17 cellular contexts compared by ENCODE assay signal in the genomic region with DNA sequence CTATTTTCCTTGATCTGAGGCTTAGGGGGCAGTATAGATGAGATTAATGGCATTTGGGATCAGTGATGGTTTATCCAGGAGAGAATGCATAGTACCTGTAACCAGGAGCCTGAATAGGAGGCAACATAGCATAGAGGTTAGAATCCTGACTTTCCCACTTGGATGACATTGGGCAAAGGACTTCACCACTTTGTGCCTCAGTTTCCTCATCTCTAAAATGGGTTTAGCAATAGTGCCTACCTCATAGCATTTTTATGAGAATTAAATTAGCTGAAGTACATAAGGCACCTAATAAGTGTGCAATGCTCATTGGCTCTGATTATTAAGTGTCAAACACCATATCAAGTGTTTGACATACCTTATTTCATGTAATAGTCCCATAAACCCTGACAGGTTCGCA. TPM values are rescaled to one million over a fixed set of nuclear protein-coding genes. Genes with fewer than 3 reads are reported as not detected.
DNase-seq lines count a peak whose midpoint lies in the region; ATAC-seq, FAIRE-seq and TF ChIP-seq lines count a peak whose summit lies in the region.
"Had no signal": no experiment of that assay in that cellular context is flagged by ENCODE, and none has a peak within 500 bp of the region (broad histone marks: within the 10 kb centered on the region; RNA-seq: fewer than 3 reads in every experiment).

No MANE protein-coding gene starts in this region.

- no peak overlapping the region for H3K4me2 ChIP-seq in neural progenitor cell
- H3K4me2 ChIP-seq: hepatocyte had no signal

- no peaks in the 10 kb centered on the region for H3K79me2 ChIP-seq in neural progenitor cell (ENCODE audit: low read depth)
- H3K79me2 ChIP-seq: hepatocyte had no signal

- H3K36me3 Mint-ChIP-seq in activated naive CD4-positive, alpha-beta T cell treated with anti-CD3 and anti-CD28 coated beads for 36 hours (ENCODE audit: low read depth), result peaks cover 43% of the 10 kb centered on the region
- H3K36me3 Mint-ChIP-seq in activated T-helper 17 cell treated with anti-CD3 and anti-CD28 coated beads, Interleukin-2, amount 50 U/mL, for 72 hours (ENCODE audit: low read depth), result peaks cover 94% of the 10 kb centered on the region
- no peaks in the 10 kb centered on the region for H3K36me3 Mint-ChIP-seq in neural progenitor cell

- no peak for FAIRE-seq in GM12892 (lab: Jason Lieb, UNC)
- FAIRE-seq: TTC549 had no signal

- no peaks in the 10 kb centered on the region for H3K27me3 ChIP-seq in muscle layer of duodenum (ENCODE audit: low read depth, low read length)
- no peaks in the 10 kb centered on the region for H3K27me3 ChIP-seq in suprapubic skin
- no peaks in the 10 kb centered on the region for H3K27me3 ChIP-seq in neural progenitor cell
- H3K27me3 ChIP-seq: hepatocyte, SJCRH30 had no signal

- TF ChIP-seq POLR2A in suprapubic skin (IDR thresholded peaks at IDR 0.05), result no peak
- no peak for TF ChIP-seq POLR2A in GM18505 (IDR thresholded peaks at IDR 0.05; ENCODE audit: borderline replicate concordance, extremely low read depth, insufficient read depth, insufficient read length)
- TF ChIP-seq POLR2A in GM12892 (IDR thresholded peaks at IDR 0.05; ENCODE audit: low read depth, low read length), result no peak

- intact Hi-C loops in activated naive CD4-positive, alpha-beta T cell treated with anti-CD3 and anti-CD28 coated beads for 36 hours (cut with micrococcal nuclease), result loop anchor here (5.0 kb wide), 1 partner anchor 252 kb away; a partner anchor contains a TSS

- no peak overlapping the region for H3K4me3 Mint-ChIP-seq in activated naive CD4-positive, alpha-beta T cell treated with anti-CD3 and anti-CD28 coated beads for 36 hours
- peak overlapping the region; percentile 93 for H3K4me3 Mint-ChIP-seq in activated T-helper 17 cell treated with anti-CD3 and anti-CD28 coated beads, Interleukin-2, amount 50 U/mL, for 72 hours
- no peak overlapping the region for H3K4me3 Mint-ChIP-seq in neural progenitor cell

- H3K4me1 Mint-ChIP-seq in activated naive CD4-positive, alpha-beta T cell treated with anti-CD3 and anti-CD28 coated beads for 36 hours (ENCODE audit: low read depth), result peaks cover 99% of the 10 kb centered on the region
- peaks cover 90% of the 10 kb centered on the region for H3K4me1 Mint-ChIP-seq in activated T-helper 17 cell treated with anti-CD3 and anti-CD28 coated beads, Interleukin-2, amount 50 U/mL, for 72 hours
- peaks cover 15% of the 10 kb centered on the region for H3K4me1 Mint-ChIP-seq in neural progenitor cell

- peak overlapping the region; percentile 35 for H3K27ac ChIP-seq in muscle layer of duodenum (ENCODE audit: low read length)
- H3K27ac ChIP-seq in suprapubic skin, result peak overlapping the region; percentile 85
- H3K27ac ChIP-seq in neural progenitor cell, result no peak overlapping the region
- H3K27ac ChIP-seq: SJCRH30 had no signal

- H3K36me3 ChIP-seq in muscle layer of duodenum (ENCODE audit: control insufficient read depth in 1 of 2, insufficient read depth in 2 of 2, low read length in 2 of 2), result peaks cover 0 to 15% of the 10 kb centered on the region in 2 donors
- no peaks in the 10 kb centered on the region for H3K36me3 ChIP-seq in suprapubic skin
- H3K36me3 ChIP-seq in neural progenitor cell, result no peaks in the 10 kb centered on the region
- H3K36me3 ChIP-seq: SJCRH30 had no signal

- no peak for DNase-seq in activated naive CD4-positive, alpha-beta T cell treated with anti-CD3 and anti-CD28 coated beads for 36 hours
- DNase-seq in activated naive CD4-positive, alpha-beta T cell (lab: John Stamatoyannopoulos, UW), result no peak
- DNase-seq in suprapubic skin (ENCODE audit: low spot score in 2 of 2), result no peak
- no peak for DNase-seq in neural progenitor cell (ENCODE audit: low spot score)
- DNase-seq in GM12892 (ENCODE audit: insufficient read length), result no peak
- DNase-seq: DMS 273 treated with DMSO at 0.1 percent for 48 hours; erythroblast; left colon; NCI-H2171 treated with DMSO at 0.1 percent for 48 hours; right cardiac atrium; SJCRH30; stimulated activated CD4-positive, alpha-beta T cell treated with anti-CD3 and anti-CD28 coated beads, Interleukin-4, amount 100 ng/mL, for 1 hour had no signal

- no peak for TF ChIP-seq CTCF in suprapubic skin (IDR thresholded peaks at IDR 0.05)
- no peak for TF ChIP-seq CTCF in neural progenitor cell (IDR thresholded peaks at IDR 0.05)

- WGBS in suprapubic skin, result 76% methylated on average over 1 of the region's 1 CpG

- no peak overlapping the region for H3K9ac ChIP-seq in neural progenitor cell

- H3K4me1 ChIP-seq in muscle layer of duodenum (ENCODE audit: control insufficient read depth in 1 of 2, insufficient read depth in 2 of 2, low read length in 2 of 2) (peaks cover 38 to 53% of the 10 kb centered on the region in 2 donors), suprapubic skin (peaks cover 96% of the 10 kb centered on the region), neural progenitor cell (peaks cover 15% of the 10 kb centered on the region)

- no peaks in the 10 kb centered on the region for H3K9me3 Mint-ChIP-seq in activated naive CD4-positive, alpha-beta T cell treated with anti-CD3 and anti-CD28 coated beads for 36 hours
- no peaks in the 10 kb centered on the region for H3K9me3 Mint-ChIP-seq in activated T-helper 17 cell treated with anti-CD3 and anti-CD28 coated beads, Interleukin-2, amount 50 U/mL, for 72 hours
- H3K9me3 Mint-ChIP-seq in neural progenitor cell, result no peaks in the 10 kb centered on the region

- ATAC-seq in activated T-helper 17 cell treated with anti-CD3 and anti-CD28 coated beads, Interleukin-2, amount 50 U/mL, for 72 hours (replicated peaks), result no peak
- no peak for ATAC-seq in GM18505 (IDR thresholded peaks at IDR 0.05; ENCODE audit: unreplicated experiment)
- ATAC-seq: left colon had no signal

- H3K27me3 Mint-ChIP-seq in activated naive CD4-positive, alpha-beta T cell treated with anti-CD3 and anti-CD28 coated beads for 36 hours (ENCODE audit: low read depth), result no peaks in the 10 kb centered on the region
- H3K27me3 Mint-ChIP-seq in activated T-helper 17 cell treated with anti-CD3 and anti-CD28 coated beads, Interleukin-2, amount 50 U/mL, for 72 hours, result no peaks in the 10 kb centered on the region
- H3K27me3 Mint-ChIP-seq in neural progenitor cell (ENCODE audit: insufficient read depth, low read depth), result no peaks in the 10 kb centered on the region

- H2AFZ ChIP-seq in neural progenitor cell (replicated peaks), result no peak overlapping the region
- H2AFZ ChIP-seq: hepatocyte had no signal

- CTCF ChIA-PET in activated naive CD4-positive, alpha-beta T cell treated with anti-CD3 and anti-CD28 coated beads for 36 hours (lab: Charles Lee), result interaction anchor here (3.2 to 5.0 kb wide), 2 partner anchors 8 to 28 kb away, joined by 15 to 26 read pairs; no protein-coding TSS in a partner anchor

- H3K9me3 ChIP-seq in muscle layer of duodenum (ENCODE audit: control insufficient read depth in 1 of 2, low read length in 2 of 2) (no peaks in the 10 kb centered on the region), suprapubic skin (no peaks in the 10 kb centered on the region), neural progenitor cell (ENCODE audit: low read depth) (no peaks in the 10 kb centered on the region)
- H3K9me3 ChIP-seq: SJCRH30 had no signal

- no peak for TF ChIP-seq EP300 in suprapubic skin (IDR thresholded peaks at IDR 0.05)

- no peaks in the 10 kb centered on the region for H4K20me1 ChIP-seq in neural progenitor cell (ENCODE audit: low read depth)

- H3K4me3 ChIP-seq in muscle layer of duodenum (ENCODE audit: low read depth in 1 of 2, low read length in 2 of 2) (no peak overlapping the region), suprapubic skin (no peak overlapping the region), neural progenitor cell (no peak overlapping the region)
- H3K4me3 ChIP-seq: hepatocyte, SJCRH30 had no signal

- H3K27ac Mint-ChIP-seq in activated naive CD4-positive, alpha-beta T cell treated with anti-CD3 and anti-CD28 coated beads for 36 hours, result peak overlapping the region; percentile 17
- peak overlapping the region; percentile 99 for H3K27ac Mint-ChIP-seq in activated T-helper 17 cell treated with anti-CD3 and anti-CD28 coated beads, Interleukin-2, amount 50 U/mL, for 72 hours
- no peak overlapping the region for H3K27ac Mint-ChIP-seq in neural progenitor cell

- H3F3A ChIP-seq in neural progenitor cell (ENCODE audit: low read depth), result no peaks in the 10 kb centered on the region

RNA-seq across cellular contexts. Expression of a gene that starts 30.8 kb away (rescaled TPM):
- total RNA-seq in activated naive CD4-positive, alpha-beta T cell treated with anti-CD3 and anti-CD28 coated beads for 36 hours, result 100 to 1,000 TPM; 389 to 405 TPM
- total RNA-seq in activated T-helper 17 cell treated with anti-CD3 and anti-CD28 coated beads, Interleukin-2, amount 50 U/mL, for 72 hours, result 100 to 1,000 TPM; 408 to 664 TPM
- total RNA-seq in suprapubic skin (1,000 to 10,000 TPM; 1,361 to 2,207 (median 1,502) TPM), neural progenitor cell (ENCODE audit: low replicate concordance) (1.4 and 1.7 TPM in 2 replicates)
- polyA plus RNA-seq in GM12892 (2012; ENCODE audit: missing spikeins), result 449 TPM

Comparison
In these comparisons a context has a peak if more than half of its experiments do, and no peak if none do; other contexts are left out.
1. RNA of a gene that starts 30.8 kb away (total RNA-seq): 1,361 to 2,207 TPM in suprapubic skin, 408 to 664 TPM in activated T-helper 17 cell treated with anti-CD3 and anti-CD28 coated beads, Interleukin-2, amount 50 U/mL, for 72 hours and 389 to 405 TPM in activated naive CD4-positive, alpha-beta T cell treated with anti-CD3 and anti-CD28 coated beads for 36 hours; 1.4 to 1.7 TPM in neural progenitor cell; every median in the first group is over 100 times any median in the second.